ENCODE assay signal across 26 cellular contexts in the genomic region with DNA sequence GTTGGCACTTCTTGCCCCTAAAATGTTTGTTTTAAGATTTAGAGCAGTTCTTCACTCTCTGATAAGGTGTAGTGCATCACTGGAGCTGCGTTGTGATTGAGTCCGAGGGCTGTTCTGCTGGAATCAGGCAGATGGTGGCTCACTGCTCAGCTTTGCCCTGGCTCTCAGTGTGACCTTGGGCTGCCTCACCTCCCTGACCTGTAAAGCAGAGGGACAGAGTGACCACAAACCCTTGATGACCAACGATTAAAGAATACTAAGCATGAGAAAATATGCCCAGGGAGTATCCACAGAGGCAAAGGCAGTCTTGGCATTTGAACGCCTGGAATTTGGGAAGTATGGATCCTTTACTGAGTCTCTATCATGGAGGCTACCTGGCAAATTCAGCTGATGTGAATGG. TPM values are rescaled to one million over a fixed set of nuclear protein-coding genes. Genes with fewer than 3 reads are reported as not detected.
DNase-seq lines count a peak whose midpoint lies in the region; ATAC-seq, FAIRE-seq and TF ChIP-seq lines count a peak whose summit lies in the region.
"Had no signal": no experiment of that assay in that cellular context is flagged by ENCODE, and none has a peak within 500 bp of the region (broad histone marks: within the 10 kb centered on the region; RNA-seq: fewer than 3 reads in every experiment).

No MANE protein-coding gene starts in this region.

- no peak for TF ChIP-seq RAD21 in A549 (conservative IDR thresholded peaks at IDR 0.05 in 1 of 2, IDR thresholded peaks at IDR 0.05 in 1 of 2)

- peaks cover 88% of the 10 kb centered on the region for H3K4me1 ChIP-seq in A549
- H3K4me1 ChIP-seq in Caco-2: peaks cover 9% of the 10 kb centered on the region
- H3K4me1 ChIP-seq: ascending aorta, SJCRH30 had no signal

- no peaks in the 10 kb centered on the region for H3K9me3 ChIP-seq in A549
- no peaks in the 10 kb centered on the region for H3K9me3 ChIP-seq in Caco-2
- H3K9me3 ChIP-seq: ascending aorta, SJCRH30, uterus had no signal

- 48% methylated on average over 4 of the region's 4 CpGs for WGBS in A549 (ENCODE audit: missing lambda C conversion rate)

- peak overlapping the region; percentile 82 for H3K27ac Mint-ChIP-seq in dendritic cell treated with granulocyte-macrophage colony-stimulating factor and Interleukin-4, amounts not matched to agents 40 ng/mL and 50 ng/mL, for 4 days
- H3K27ac Mint-ChIP-seq in naive B cell (peak overlapping the region in 5 of 6 donors; percentile 25 to 53 (median 43)), progenitor cell of endocrine pancreas (no peak overlapping the region), Caco-2 (ENCODE audit: unreplicated experiment) (no peak overlapping the region)

- no peak for TF ChIP-seq EP300 in A549 (IDR thresholded peaks at IDR 0.05)

- H3K27ac ChIP-seq in A549: peak overlapping the region in 1 of 2 experiments; percentile 99; a peak in 3 of 6 replicates
- H3K27ac ChIP-seq: ascending aorta, KMS-11, SJCRH30, uterus, WERI-Rb-1 had no signal

- no peak for TF ChIP-seq POLR2A in A549 (IDR thresholded peaks at IDR 0.05; ENCODE audit: low read length)
- no peak for TF ChIP-seq POLR2A in erythroblast (IDR thresholded peaks at IDR 0.05; ENCODE audit: low read length)

- ATAC-seq in A549 (no peak), naive B cell (ENCODE audit: low read depth in 2 of 2) (no peak)

- CTCF ChIA-PET in A549 (lab: Yijun Ruan, JAX): interaction anchor here (0.5 to 1.8 kb wide), 4 partner anchors 12 to 257 kb away, joined by 3 to 6 read pairs (median 3); no protein-coding TSS in a partner anchor
- CTCF ChIA-PET in Caco-2 (lab: Charles Lee): no interaction called here

- no peaks in the 10 kb centered on the region for H3K27me3 Mint-ChIP-seq in dendritic cell treated with granulocyte-macrophage colony-stimulating factor and Interleukin-4, amounts not matched to agents 40 ng/mL and 50 ng/mL, for 4 days
- H3K27me3 Mint-ChIP-seq in naive B cell: no peaks in the 10 kb centered on the region
- H3K27me3 Mint-ChIP-seq in progenitor cell of endocrine pancreas: no peaks in the 10 kb centered on the region
- no peaks in the 10 kb centered on the region for H3K27me3 Mint-ChIP-seq in Caco-2 (ENCODE audit: insufficient read depth, unreplicated experiment)
- H3K27me3 Mint-ChIP-seq: CD4-positive, CD25-positive, alpha-beta regulatory T cell had no signal

- no peak overlapping the region for H3K4me3 Mint-ChIP-seq in dendritic cell treated with granulocyte-macrophage colony-stimulating factor and Interleukin-4, amounts not matched to agents 40 ng/mL and 50 ng/mL, for 4 days
- H3K4me3 Mint-ChIP-seq in naive B cell: peak overlapping the region in 1 of 8 donors; percentile 6
- H3K4me3 Mint-ChIP-seq in progenitor cell of endocrine pancreas (ENCODE audit: low read depth): no peak overlapping the region
- no peak overlapping the region for H3K4me3 Mint-ChIP-seq in Caco-2 (ENCODE audit: unreplicated experiment)

- H3K4me3 ChIP-seq in A549 (no peak overlapping the region), Caco-2 (ENCODE audit: low read depth, low read length) (no peak overlapping the region)
- H3K4me3 ChIP-seq: ascending aorta, SJCRH30, uterus had no signal

- H3K36me3 Mint-ChIP-seq in dendritic cell treated with granulocyte-macrophage colony-stimulating factor and Interleukin-4, amounts not matched to agents 40 ng/mL and 50 ng/mL, for 4 days (ENCODE audit: low read depth): peaks cover 65% of the 10 kb centered on the region
- H3K36me3 Mint-ChIP-seq in naive B cell (peaks cover 0 to 15% of the 10 kb centered on the region in 2 donors), progenitor cell of endocrine pancreas (ENCODE audit: insufficient read depth) (peaks cover 4% of the 10 kb centered on the region), Caco-2 (ENCODE audit: insufficient read depth, unreplicated experiment) (peaks cover 28% of the 10 kb centered on the region)

- no TSS peak for BruUV-seq in Caco-2 (replicated peaks; lab: Mats Ljungman, UMichigan)

- peaks cover 100% of the 10 kb centered on the region for H3K4me1 Mint-ChIP-seq in dendritic cell treated with granulocyte-macrophage colony-stimulating factor and Interleukin-4, amounts not matched to agents 40 ng/mL and 50 ng/mL, for 4 days (ENCODE audit: low read depth)
- peaks cover 53 to 78% (median 71%) of the 10 kb centered on the region in 3 donors for H3K4me1 Mint-ChIP-seq in naive B cell
- peaks cover 11% of the 10 kb centered on the region for H3K4me1 Mint-ChIP-seq in progenitor cell of endocrine pancreas (ENCODE audit: low read depth)
- peaks cover 28% of the 10 kb centered on the region for H3K4me1 Mint-ChIP-seq in Caco-2 (ENCODE audit: low read depth, unreplicated experiment)

- FAIRE-seq in A549 (lab: Jason Lieb, UNC): no peak
- FAIRE-seq: GM12892 had no signal

- H3K36me3 ChIP-seq in Caco-2 (ENCODE audit: control insufficient read depth, insufficient read depth, low read length): peaks cover 5% of the 10 kb centered on the region; the same call in 1 of the 2 replicates
- H3K36me3 ChIP-seq: ascending aorta, SJCRH30, uterus, WERI-Rb-1 had no signal

- DNase-seq in A549 (ENCODE audit: low read depth in 1 of 2, low spot score in 1 of 2) (no peak), HS-27A (ENCODE audit: low read depth) (peak; percentile 12), naive B cell (no peak), erythroblast (lab: John Stamatoyannopoulos, UW) (no peak), progenitor cell of endocrine pancreas (ENCODE audit: low spot score, unreplicated experiment) (no peak), Caco-2 (no peak), hypothalamus (lab: John Stamatoyannopoulos, UW) (no peak)
- DNase-seq: activated CD4-positive, alpha-beta T cell treated with anti-CD3 and anti-CD28 coated beads, Interleukin-2, amount 50 U/mL, for 48 hours; activated naive CD4-positive, alpha-beta T cell; activated T-cell treated with anti-CD3 and anti-CD28 coated beads for 4 hours; CD4-positive, CD25-positive, alpha-beta regulatory T cell; glutamatergic neuron; H7; NCI-H1048; NCI-H187 treated with DMSO at 0.1 percent for 48 hours; NCI-H226; NCI-H82; retina; SJCRH30; T-helper 1 cell; uterus; WERI-Rb-1 had no signal

- intact Hi-C loops in dendritic cell treated with granulocyte-macrophage colony-stimulating factor and Interleukin-4, amounts not matched to agents 40 ng/mL and 50 ng/mL, for 4 days (cut with micrococcal nuclease): no loop called here
- intact Hi-C loops in Caco-2 (cut with micrococcal nuclease; ENCODE audit: unreplicated experiment): no loop called here

- H3K9me3 Mint-ChIP-seq in dendritic cell treated with granulocyte-macrophage colony-stimulating factor and Interleukin-4, amounts not matched to agents 40 ng/mL and 50 ng/mL, for 4 days: no peaks in the 10 kb centered on the region
- H3K9me3 Mint-ChIP-seq in naive B cell (no peaks in the 10 kb centered on the region), progenitor cell of endocrine pancreas (ENCODE audit: low read depth) (no peaks in the 10 kb centered on the region), Caco-2 (ENCODE audit: unreplicated experiment) (no peaks in the 10 kb centered on the region)
- H3K9me3 Mint-ChIP-seq: CD4-positive, CD25-positive, alpha-beta regulatory T cell had no signal

- peak overlapping the region; percentile 39; the same call in 2 of the 3 replicates for H3K4me2 ChIP-seq in A549
- H3K4me2 ChIP-seq: KMS-11 had no signal

- no peak for TF ChIP-seq CTCF in A549 (IDR thresholded peaks at IDR 0.05)
- no peak for TF ChIP-seq CTCF in progenitor cell of endocrine pancreas (IDR thresholded peaks at IDR 0.05; ENCODE audit: unreplicated experiment)
- no peak for TF ChIP-seq CTCF in Caco-2 (IDR thresholded peaks at IDR 0.05; ENCODE audit: insufficient read depth in 1 of 2, low read depth in 1 of 2, low read length in 1 of 2, severe bottlenecking in 1 of 2, unreplicated experiment in 1 of 2)

- H3K27me3 ChIP-seq in Caco-2 (replicated peaks; ENCODE audit: control insufficient read depth, insufficient read depth, low read length): no peaks in the 10 kb centered on the region
- H3K27me3 ChIP-seq: ascending aorta, SJCRH30, uterus had no signal

- POLR2A ChIA-PET in A549 (lab: Yijun Ruan, JAX) (no interaction called here), Caco-2 (lab: Charles Lee) (no interaction called here)

TF ChIP-seq in A549, 52 proteins besides CTCF, POLR2A, EP300 and RAD21 (continues in another document):
- TF ChIP-seq FOSL2 (IDR thresholded peaks at IDR 0.05) (no peak), FOSL2 (CRISPR knock-in tag; IDR thresholded peaks at IDR 0.05) (no peak), HOXA7 (CRISPR knock-in tag; IDR thresholded peaks at IDR 0.05) (no peak)
- TF ChIP-seq, protein P1, sequence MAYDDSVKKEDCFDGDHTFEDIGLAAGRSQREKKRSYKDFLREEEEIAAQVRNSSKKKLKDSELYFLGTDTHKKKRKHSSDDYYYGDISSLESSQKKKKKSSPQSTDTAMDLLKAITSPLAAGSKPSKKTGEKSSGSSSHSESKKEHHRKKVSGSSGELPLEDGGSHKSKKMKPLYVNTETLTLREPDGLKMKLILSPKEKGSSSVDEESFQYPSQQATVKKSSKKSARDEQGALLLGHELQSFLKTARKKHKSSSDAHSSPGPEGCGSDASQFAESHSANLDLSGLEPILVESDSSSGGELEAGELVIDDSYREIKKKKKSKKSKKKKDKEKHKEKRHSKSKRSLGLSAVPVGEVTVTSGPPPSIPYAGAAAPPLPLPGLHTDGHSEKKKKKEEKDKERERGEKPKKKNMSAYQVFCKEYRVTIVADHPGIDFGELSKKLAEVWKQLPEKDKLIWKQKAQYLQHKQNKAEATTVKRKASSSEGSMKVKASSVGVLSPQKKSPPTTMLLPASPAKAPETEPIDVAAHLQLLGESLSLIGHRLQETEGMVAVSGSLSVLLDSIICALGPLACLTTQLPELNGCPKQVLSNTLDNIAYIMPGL (CRISPR knock-in tag; IDR thresholded peaks at IDR 0.05; ENCODE audit: borderline replicate concordance): no peak
- TF ChIP-seq, protein P2, sequence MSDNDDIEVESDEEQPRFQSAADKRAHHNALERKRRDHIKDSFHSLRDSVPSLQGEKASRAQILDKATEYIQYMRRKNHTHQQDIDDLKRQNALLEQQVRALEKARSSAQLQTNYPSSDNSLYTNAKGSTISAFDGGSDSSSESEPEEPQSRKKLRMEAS (IDR thresholded peaks at IDR 0.05): no peak

RNA-seq across cellular contexts. Expression of a gene that starts 18.1 kb away (rescaled TPM):
- 21.6 and 44.7 TPM in 2 replicates for polyA plus RNA-seq in A549 (2011; rRNA removed)
- polyA plus RNA-seq in A549 (2012; cell fraction: cytosol; rRNA removed): 78.5 and 97.9 TPM in 2 replicates
- polyA plus RNA-seq in A549 (2012; cell fraction: nucleus; rRNA removed): 128 and 142 TPM in 2 replicates
- 118 to 129 TPM (median 125 TPM) in 3 replicates for polyA plus RNA-seq in A549 (2017; fragmentation: RNase III; extraction: RNeasy Plus Mini Kit Qiagen cat#74134 plus additional on column Dnase treatment)
- 89.1 and 130 TPM in 2 replicates for polyA minus RNA-seq in A549 (2011; rRNA and poly(A)+ RNA removed)
- 1 to 10 TPM in 3 of 6 donors, under 1 TPM in 3; 0.61 to 2.5 (median 1.3) TPM for polyA plus RNA-seq in naive B cell (ENCODE audit: low read depth in 6 of 6)
- total RNA-seq in progenitor cell of endocrine pancreas: 62.5 and 62.7 TPM in 2 replicates
- total RNA-seq in Caco-2 (2022): 63.7 and 68.0 TPM in 2 replicates

Comparison
In these comparisons a context has a peak if more than half of its experiments do, and no peak if none do; other contexts are left out.
1. H3K27ac Mint-ChIP-seq: peak in dendritic cell treated with granulocyte-macrophage colony-stimulating factor and Interleukin-4, amounts not matched to agents 40 ng/mL and 50 ng/mL, for 4 days (single experiment) and naive B cell (5 of 6); none in progenitor cell of endocrine pancreas (single experiment) and Caco-2 (single experiment).